ENCODE assay signal across 7 cellular contexts in the genomic region with DNA sequence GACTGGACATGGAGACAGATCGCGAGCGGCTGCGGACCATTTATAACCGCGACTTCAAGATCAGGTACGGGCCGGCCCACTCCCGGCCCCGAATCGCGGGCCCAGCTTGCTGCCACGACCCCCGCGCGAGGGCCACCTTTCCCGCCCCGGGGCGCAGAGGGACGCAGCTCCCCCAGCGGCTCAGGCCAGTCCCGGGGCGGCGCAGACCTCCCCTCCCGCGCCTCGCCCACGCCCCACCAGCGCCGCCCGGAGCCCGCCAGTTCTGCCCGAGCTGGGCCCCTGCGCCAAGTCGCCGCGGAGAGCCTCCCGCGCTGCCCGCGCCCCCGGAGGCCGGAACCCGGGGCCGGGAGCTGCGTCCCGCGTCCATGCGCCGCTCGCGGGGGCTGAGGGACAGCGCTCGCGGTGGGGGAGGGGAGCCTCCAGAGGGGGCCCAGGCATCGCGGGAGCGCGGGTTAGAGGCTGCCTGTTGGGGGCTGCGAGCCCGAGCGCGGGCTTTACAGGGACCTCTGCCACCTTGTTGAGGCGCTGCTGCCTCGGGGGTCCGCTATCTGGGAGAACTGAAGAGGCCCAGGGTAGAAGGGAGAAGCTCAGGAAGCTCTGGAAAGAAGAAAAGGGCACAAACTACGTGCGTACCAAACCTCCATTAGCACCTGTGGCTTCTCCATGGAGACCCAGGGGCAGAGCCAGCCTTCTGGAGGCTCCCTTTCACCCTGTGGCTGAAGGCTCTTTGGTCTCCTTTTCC. TPM values are rescaled to one million over a fixed set of nuclear protein-coding genes. Genes with fewer than 3 reads are reported as not detected.
DNase-seq lines count a peak whose midpoint lies in the region; ATAC-seq, FAIRE-seq and TF ChIP-seq lines count a peak whose summit lies in the region.

No MANE protein-coding gene starts in this region.

- H3K4me1 ChIP-seq in testis: peaks cover 48% of the 10 kb centered on the region

- DNase-seq in GM18507 (ENCODE audit: extremely low spot score, insufficient read length, low read depth): peak; percentile 26
- peak; percentile 15 for DNase-seq in NCI-H2171 (lab: John Stamatoyannopoulos, UW)
- peak; percentile 14 for DNase-seq in activated T-cell treated with anti-CD3 and anti-CD28 coated beads for 1 hour (ENCODE audit: low read depth)
- DNase-seq in erythroblast (lab: John Stamatoyannopoulos, UW): peak; percentile 78 to 86
- DNase-seq in naive thymus-derived CD8-positive, alpha-beta T cell: peak; percentile 11 to 64 (median 47)
- peak; percentile 71 for DNase-seq in testis

- TF ChIP-seq CTCF in testis (IDR thresholded peaks at IDR 0.05): no peak

- peaks cover 47 to 63% (median 55%) of the 10 kb centered on the region in 4 donors for H3K4me1 Mint-ChIP-seq in naive thymus-derived CD8-positive, alpha-beta T cell

- peak overlapping the region; percentile 91 to 97 (median 96) for H3K27ac Mint-ChIP-seq in naive thymus-derived CD8-positive, alpha-beta T cell

- ATAC-seq in HG02798 (IDR thresholded peaks at IDR 0.05; ENCODE audit: poor library complexity, unreplicated experiment): peak; percentile 40
- ATAC-seq in naive thymus-derived CD8-positive, alpha-beta T cell: peak; percentile 47 to 60

- no peaks in the 10 kb centered on the region for H3K27me3 ChIP-seq in testis

- no peaks in the 10 kb centered on the region for H3K9me3 ChIP-seq in testis

- H3K9me3 Mint-ChIP-seq in naive thymus-derived CD8-positive, alpha-beta T cell: peaks cover 0 to 3% (median 0%) of the 10 kb centered on the region in 9 donors

- H3K27ac ChIP-seq in testis: peak overlapping the region; percentile 96

- 1% methylated on average over 13 to 57 of the region's 68 CpGs for WGBS in testis, 2 donors

- no peak for FAIRE-seq in GM18507 (lab: Jason Lieb, UNC)

- no peaks in the 10 kb centered on the region for H3K36me3 ChIP-seq in testis (ENCODE audit: low read depth, missing control alignments)

- H3K4me3 Mint-ChIP-seq in naive thymus-derived CD8-positive, alpha-beta T cell: peak overlapping the region; percentile 91 to 99 (median 96)

- no peak for TF ChIP-seq POLR2A in erythroblast (IDR thresholded peaks at IDR 0.05; ENCODE audit: low read length)
- TF ChIP-seq POLR2A in testis (IDR thresholded peaks at IDR 0.05): no peak

- H3K4me3 ChIP-seq in testis: peak overlapping the region; percentile 87 to 89

- POLR2A ChIA-PET in naive thymus-derived CD8-positive, alpha-beta T cell (lab: Charles Lee): interaction anchor here (0.6 to 3.9 kb wide), 16 partner anchors 10 to 1837 kb away, joined by 3 to 61 read pairs (median 4); partner anchors contain the start of genes CAPZA1, LRIG2, PPM1J and ST7L

- peaks cover 0 to 20% (median 11%) of the 10 kb centered on the region in 3 donors for H3K36me3 Mint-ChIP-seq in naive thymus-derived CD8-positive, alpha-beta T cell

- no peaks in the 10 kb centered on the region for H3K27me3 Mint-ChIP-seq in naive thymus-derived CD8-positive, alpha-beta T cell

- intact Hi-C loops in testis (cut with DNase I; ENCODE audit: low total_unique reads): no loop called here

RNA-seq across cellular contexts. Expression of gene MOV10, which starts 0.7 kb away (rescaled TPM):
- 10 to 100 TPM; 84.2 to 89.9 TPM for total RNA-seq in naive thymus-derived CD8-positive, alpha-beta T cell
- polyA plus RNA-seq in naive thymus-derived CD8-positive, alpha-beta T cell: 10 to 100 TPM; 24.7 to 40.4 (median 29.5) TPM
- total RNA-seq in testis: 100 to 1,000 TPM; 240 to 245 TPM
- 137 TPM for polyA plus RNA-seq in testis (ENCODE audit: insufficient read depth, low read depth, low replicate concordance)

RNA-seq across cellular contexts. Expression of gene RHOC, which starts 31.8 kb away (rescaled TPM):
- total RNA-seq in naive thymus-derived CD8-positive, alpha-beta T cell: 1 to 10 TPM; 3.0 to 4.2 TPM
- polyA plus RNA-seq in naive thymus-derived CD8-positive, alpha-beta T cell: 10 to 100 TPM in 1 of 3 donors, 1 to 10 TPM in 2; 2.2 to 46.7 (median 2.8) TPM
- 100 to 1,000 TPM; 191 to 294 TPM for total RNA-seq in testis
- polyA plus RNA-seq in testis (ENCODE audit: insufficient read depth, low read depth, low replicate concordance): 225 TPM

RNA-seq across cellular contexts. Expression of gene PPM1J, which starts 40.0 kb away (rescaled TPM):
- under 1 TPM in 1 of 2 experiments, not detected in 1; 0.44 TPM for total RNA-seq in naive thymus-derived CD8-positive, alpha-beta T cell
- not detected for polyA plus RNA-seq in naive thymus-derived CD8-positive, alpha-beta T cell
- 10 to 100 TPM; 45.5 to 88.7 TPM for total RNA-seq in testis
- polyA plus RNA-seq in testis (ENCODE audit: insufficient read depth, low read depth, low replicate concordance): 69.5 TPM

RNA-seq across cellular contexts. Expression of gene CAPZA1, which starts 55.5 kb away (rescaled TPM):
- 100 to 1,000 TPM; 126 to 135 TPM for total RNA-seq in naive thymus-derived CD8-positive, alpha-beta T cell
- polyA plus RNA-seq in naive thymus-derived CD8-positive, alpha-beta T cell: 100 to 1,000 TPM; 100 to 169 (median 116) TPM
- total RNA-seq in testis: 100 to 1,000 TPM; 144 to 148 TPM
- 120 TPM for polyA plus RNA-seq in testis (ENCODE audit: insufficient read depth, low read depth, low replicate concordance)

RNA-seq across cellular contexts. Expression of gene ST7L, which starts 56.2 kb away (rescaled TPM):
- 10 to 100 TPM; 22.6 to 23.7 TPM for total RNA-seq in naive thymus-derived CD8-positive, alpha-beta T cell
- polyA plus RNA-seq in naive thymus-derived CD8-positive, alpha-beta T cell: 10 to 100 TPM; 12.6 to 15.7 (median 15.4) TPM
- 10 to 100 TPM; 59.1 to 97.2 TPM for total RNA-seq in testis
- polyA plus RNA-seq in testis (ENCODE audit: insufficient read depth, low read depth, low replicate concordance): 125 TPM

Comparison
In these comparisons a context has a peak if more than half of its experiments do, and no peak if none do; other contexts are left out.
1. Peak in every context shown above with its lines: DNase-seq, ATAC-seq, H3K4me3 ChIP-seq and H3K27ac ChIP-seq.
2. DNase-seq: peak in every context shown above with its lines; median percentile 82 in erythroblast; 71 in testis; 47 in naive thymus-derived CD8-positive, alpha-beta T cell; 26 in GM18507; 15 in NCI-H2171; 14 in activated T-cell treated with anti-CD3 and anti-CD28 coated beads for 1 hour.
3. RNA of gene RHOC, which starts 31.8 kb away (total RNA-seq): 191 to 294 TPM in testis; 3.0 to 4.2 TPM in naive thymus-derived CD8-positive, alpha-beta T cell; every median in the first group is over 10 times any median in the second.
4. RNA of gene PPM1J, which starts 40.0 kb away (total RNA-seq): 45.5 to 88.7 TPM in testis; 0.44 TPM in naive thymus-derived CD8-positive, alpha-beta T cell; every median in the first group is over 10 times any median in the second.